6 cellular contexts compared by ENCODE assay signal in the genomic region with DNA sequence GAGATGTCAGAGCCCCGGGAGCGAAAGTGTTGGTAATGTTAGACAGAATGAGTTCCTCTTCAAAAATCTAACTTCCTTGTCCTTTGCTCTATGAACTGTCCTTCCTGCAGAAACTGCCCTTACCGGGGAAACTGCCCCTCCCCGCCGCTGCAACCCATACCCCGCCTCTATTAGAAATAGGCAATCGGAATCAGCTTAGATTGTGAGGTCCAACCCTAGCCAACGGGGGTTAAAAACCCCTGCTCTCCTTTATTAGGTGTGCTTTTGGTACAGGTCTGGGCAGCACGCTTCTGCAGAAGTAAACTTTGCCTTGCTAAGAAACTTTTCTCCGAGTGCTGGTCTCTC. TPM values are rescaled to one million over a fixed set of nuclear protein-coding genes. Genes with fewer than 3 reads are reported as not detected.
A peak's percentile ranks its signal among the peaks of the same experiment; 100 is the strongest.
DNase-seq lines count a peak whose midpoint lies in the region; ATAC-seq and TF ChIP-seq lines count a peak whose summit lies in the region.

No MANE protein-coding gene starts in this region.

- H3K27me3 Mint-ChIP-seq in type B pancreatic cell = no peaks in the 10 kb centered on the region

- H3K4me1 ChIP-seq in PC-9 (replicated peaks; ENCODE audit: insufficient read depth) (peaks cover 32% of the 10 kb centered on the region), cardiac muscle cell (ENCODE audit: low read depth) (no peaks in the 10 kb centered on the region)

- H3K4me3 Mint-ChIP-seq in type B pancreatic cell = peak overlapping the region; percentile 91

- H3K27me3 ChIP-seq in PC-9 (ENCODE audit: insufficient read depth, low read depth) (no peaks in the 10 kb centered on the region), cardiac muscle cell (no peaks in the 10 kb centered on the region)

- TF ChIP-seq CTCF in PC-9 (conservative IDR thresholded peaks at IDR 0.05) (no peak), cardiac muscle cell (IDR thresholded peaks at IDR 0.05; ENCODE audit: low read depth, low read length) (no peak), type B pancreatic cell (conservative IDR thresholded peaks at IDR 0.05) (no peak)

- ATAC-seq in GM21381 (IDR thresholded peaks at IDR 0.05; ENCODE audit: unreplicated experiment) = peak; percentile 17

- peak overlapping the region; percentile 72 for H2AFZ ChIP-seq in PC-9

- no peaks in the 10 kb centered on the region for H3K36me3 ChIP-seq in PC-9 (ENCODE audit: low read depth)
- peaks cover 6% of the 10 kb centered on the region for H3K36me3 ChIP-seq in cardiac muscle cell

- peak overlapping the region; percentile 79 for H3K4me2 ChIP-seq in PC-9

- no peaks in the 10 kb centered on the region for H3K9me3 Mint-ChIP-seq in type B pancreatic cell

- no peaks in the 10 kb centered on the region for H3K79me2 ChIP-seq in PC-9 (ENCODE audit: low read depth)

- H3K4me3 ChIP-seq in PC-9 = peak overlapping the region; percentile 52
- peak overlapping the region; percentile 32 for H3K4me3 ChIP-seq in cardiac muscle cell

- H3K27ac Mint-ChIP-seq in type B pancreatic cell = peak overlapping the region; percentile 87

- H3F3A ChIP-seq in PC-9 (ENCODE audit: insufficient read depth, low read depth) = peaks cover 43% of the 10 kb centered on the region

- intact Hi-C loops in PC-9 (cut with micrococcal nuclease; ENCODE audit: unreplicated experiment) = loop anchor here (1.0 to 5.0 kb wide), 6 partner anchors 11 to 669 kb away; a partner anchor contains a TSS

- no peaks in the 10 kb centered on the region for H3K9me2 ChIP-seq in PC-9 (ENCODE audit: insufficient read depth)

- BruUV-seq in PC-9 (replicated peaks; lab: Mats Ljungman, UMichigan) = TSS peak; percentile 85

- H3K9me3 ChIP-seq in PC-9 (ENCODE audit: insufficient read depth, low read depth) = 0 out of 2 replicates have a peak, but pooled peaks cover 3% of the 10 kb centered on the region
- no peaks in the 10 kb centered on the region for H3K9me3 ChIP-seq in cardiac muscle cell (ENCODE audit: low read depth)

- no peaks in the 10 kb centered on the region for H3K36me3 Mint-ChIP-seq in type B pancreatic cell

- DNase-seq in PC-9 (no peak), cardiac muscle cell (ENCODE audit: low read depth in 1 of 2, low spot score in 1 of 2) (no peak), type B pancreatic cell (ENCODE audit: extremely low spot score, unreplicated experiment) (no peak), NAMALWA (ENCODE audit: low spot score) (no peak), dedifferentiated amniotic fluid mesenchymal stem cell (ENCODE audit: extremely low spot score) (no peak)

- H4K20me1 ChIP-seq in PC-9 (ENCODE audit: insufficient read depth) = no peaks in the 10 kb centered on the region

- H3K4me1 Mint-ChIP-seq in type B pancreatic cell (ENCODE audit: unreplicated experiment) = peaks cover 10% of the 10 kb centered on the region

- H3K27ac ChIP-seq in PC-9 (peak overlapping the region; percentile 80), cardiac muscle cell (peak overlapping the region; percentile 66)

- POLR2A ChIA-PET in PC-9 (lab: Charles Lee; ENCODE audit: unreplicated experiment) = interaction anchor here (0.5 to 1.6 kb wide), 9 partner anchors 8 to 1651 kb away, joined by 3 to 32 read pairs (median 4); a partner anchor contains a TSS

- CTCF ChIA-PET in PC-9 (lab: Charles Lee) = interaction anchor here (0.5 to 1.4 kb wide), 7 partner anchors 9 to 197 kb away, joined by 3 to 35 read pairs (median 6); a partner anchor contains a TSS

RNA-seq across cellular contexts. Expression of a gene that starts 11.5 kb away (rescaled TPM):
- 1,014 and 1,177 TPM in 2 replicates for total RNA-seq in PC-9 (2021)
- total RNA-seq in cardiac muscle cell = 198 and 384 TPM in 2 replicates
- polyA plus RNA-seq in cardiac muscle cell = 294 and 413 TPM in 2 replicates
- total RNA-seq in type B pancreatic cell (ENCODE audit: low replicate concordance) = 426 and 510 TPM in 2 replicates

RNA-seq across cellular contexts. Expression of a gene that starts 13.1 kb away (rescaled TPM):
- total RNA-seq in PC-9 (2021) (126 and 150 TPM in 2 replicates), cardiac muscle cell (177 and 261 TPM in 2 replicates), type B pancreatic cell (ENCODE audit: low replicate concordance) (106 and 148 TPM in 2 replicates)
- polyA plus RNA-seq in cardiac muscle cell = 202 and 268 TPM in 2 replicates

RNA-seq across cellular contexts. Expression of a gene that starts 13.7 kb away (rescaled TPM):
- total RNA-seq in PC-9 (2021) (92.2 and 131 TPM in 2 replicates), cardiac muscle cell (64.5 and 130 TPM in 2 replicates), type B pancreatic cell (ENCODE audit: low replicate concordance) (74.7 and 81.7 TPM in 2 replicates)
- polyA plus RNA-seq in cardiac muscle cell = 224 and 229 TPM in 2 replicates

RNA-seq across cellular contexts. Expression of a gene that starts 17.4 kb away (rescaled TPM):
- total RNA-seq in PC-9 (2021) (not detected in 2 replicates), cardiac muscle cell (not detected in 2 replicates), type B pancreatic cell (ENCODE audit: low replicate concordance) (not detected in 2 replicates)
- polyA plus RNA-seq in cardiac muscle cell = 0.36 TPM in 1 of 2 replicates, not detected in the other

RNA-seq across cellular contexts. Expression of a gene that starts 23.9 kb away (rescaled TPM):
- not detected in 2 replicates for total RNA-seq in PC-9 (2021)
- 1.2 TPM in 1 of 2 replicates, not detected in the other for total RNA-seq in cardiac muscle cell
- 1.4 and 6.5 TPM in 2 replicates for polyA plus RNA-seq in cardiac muscle cell
- total RNA-seq in type B pancreatic cell (ENCODE audit: low replicate concordance) = not detected in 2 replicates
